ENCODE assay signal across 30 cellular contexts in genomic region chr5:24272735-24273134, GRCh38.
"Had no signal": no experiment of that assay in that cellular context is flagged by ENCODE, and none has a peak within 500 bp of the region (broad histone marks: within the 10 kb centered on the region; RNA-seq: fewer than 3 reads in every experiment).

No MANE protein-coding gene starts in this region.

- H3K9me3 ChIP-seq: gastroesophageal sphincter, pancreas, psoas muscle, testis, vagina had no signal

- H3K27ac ChIP-seq: brain microvascular endothelial cell, gastroesophageal sphincter, pancreas, psoas muscle, testis, vagina, WERI-Rb-1 had no signal

- DNase-seq: activated CD4-positive, alpha-beta memory T cell treated with anti-CD3 and anti-CD28 coated beads, Interleukin-2, amount 10 ng/mL, durations not matched to agents 7 days and 5 days; activated CD4-positive, alpha-beta T cell treated with anti-CD3 and anti-CD28 coated beads for 1 hour; activated CD4-positive, alpha-beta T cell treated with anti-CD3 and anti-CD28 coated beads, Interleukin-2, amount 10 ng/mL, durations not matched to agents 7 days and 5 days; activated naive CD4-positive, alpha-beta T cell treated with Interleukin-2 at 50 U/mL for 16 hours; activated T-cell treated with anti-CD3 and anti-CD28 coated beads, Interleukin-2, amount 50 U/mL, for 48 hours; amniotic stem cell; brain microvascular endothelial cell; cortex of kidney; head of caudate nucleus; hippocampal formation; kidney; left colon; mammary epithelial cell; nephron progenitor cell; pancreas; psoas muscle; stimulated activated CD4-positive, alpha-beta T cell treated with anti-CD3 and anti-CD28 coated beads, Interleukin-1b, Interleukin-23, amount 100 ng/mL, for 48 hours; stimulated activated CD4-positive, alpha-beta T cell treated with anti-CD3 and anti-CD28 coated beads, Interleukin-4, amount 100 ng/mL, for 4 hours; stimulated activated CD8-positive, alpha-beta memory T cell treated with anti-CD3 and anti-CD28 coated beads, Interleukin-4, amount 100 ng/mL, for 48 hours; stimulated activated naive B cell treated with anti-CD40 and anti-IgM and Interleukin-4, amounts not matched to agents 10 μg/mL and 1 μg/mL and 100 μg/mL, for 72 hours; T1000; testis; trophoblast cell; WERI-Rb-1 had no signal

- ATAC-seq: gastroesophageal sphincter; left colon; pancreas; psoas muscle; stimulated activated naive B cell treated with anti-CD40 and anti-IgM and Interleukin-4, amounts not matched to agents 10 μg/mL and 1 μg/mL and 100 μg/mL, for 72 hours had no signal

- H3K36me3 ChIP-seq: brain microvascular endothelial cell, gastroesophageal sphincter, pancreas, vagina, WERI-Rb-1 had no signal

- H3K27me3 ChIP-seq: brain microvascular endothelial cell, gastroesophageal sphincter, pancreas, testis, vagina had no signal

- H3K4me1 ChIP-seq: gastroesophageal sphincter, pancreas, psoas muscle, testis, vagina had no signal

- H3K4me1 Mint-ChIP-seq: activated CD4-positive, alpha-beta memory T cell treated with anti-CD3 and anti-CD28 coated beads, Interleukin-2, amount 10 ng/mL, durations not matched to agents 7 days and 5 days; activated CD4-positive, alpha-beta T cell treated with anti-CD3 and anti-CD28 coated beads, Interleukin-2, amount 10 ng/mL, durations not matched to agents 7 days and 5 days; nephron progenitor cell; stimulated activated naive B cell treated with anti-CD40 and anti-IgM and Interleukin-4, amounts not matched to agents 10 μg/mL and 1 μg/mL and 100 μg/mL, for 72 hours had no signal

- H3K9me3 Mint-ChIP-seq: nephron progenitor cell; stimulated activated naive B cell treated with anti-CD40 and anti-IgM and Interleukin-4, amounts not matched to agents 10 μg/mL and 1 μg/mL and 100 μg/mL, for 72 hours had no signal

- H3K36me3 Mint-ChIP-seq: activated naive CD8-positive, alpha-beta T cell; stimulated activated naive B cell treated with anti-CD40 and anti-IgM and Interleukin-4, amounts not matched to agents 10 μg/mL and 1 μg/mL and 100 μg/mL, for 72 hours had no signal

- H3K27me3 Mint-ChIP-seq: activated CD4-positive, alpha-beta memory T cell treated with anti-CD3 and anti-CD28 coated beads, Interleukin-2, amount 10 ng/mL, durations not matched to agents 7 days and 5 days; activated CD4-positive, alpha-beta T cell treated with anti-CD3 and anti-CD28 coated beads, Interleukin-2, amount 10 ng/mL, durations not matched to agents 7 days and 5 days; activated naive CD8-positive, alpha-beta T cell; stimulated activated naive B cell treated with anti-CD40 and anti-IgM and Interleukin-4, amounts not matched to agents 10 μg/mL and 1 μg/mL and 100 μg/mL, for 72 hours had no signal

- H3K4me3 Mint-ChIP-seq: activated CD4-positive, alpha-beta memory T cell treated with anti-CD3 and anti-CD28 coated beads, Interleukin-2, amount 10 ng/mL, durations not matched to agents 7 days and 5 days; activated CD4-positive, alpha-beta T cell treated with anti-CD3 and anti-CD28 coated beads, Interleukin-2, amount 10 ng/mL, durations not matched to agents 7 days and 5 days; activated naive CD8-positive, alpha-beta T cell; nephron progenitor cell; stimulated activated naive B cell treated with anti-CD40 and anti-IgM and Interleukin-4, amounts not matched to agents 10 μg/mL and 1 μg/mL and 100 μg/mL, for 72 hours; T-helper 1 cell treated with Interleukin-12 subunit alpha and Interleukin-12 subunit beta and Interleukin-4 antibody, amounts not matched to agents 30 μg/mL and 1 μg/mL, for 36 hours had no signal

- H3K4me3 ChIP-seq: gastroesophageal sphincter, pancreas, psoas muscle, smooth muscle cell, testis, vagina had no signal

- H3K27ac Mint-ChIP-seq: activated CD4-positive, alpha-beta memory T cell treated with anti-CD3 and anti-CD28 coated beads, Interleukin-2, amount 10 ng/mL, durations not matched to agents 7 days and 5 days; activated CD4-positive, alpha-beta T cell treated with anti-CD3 and anti-CD28 coated beads, Interleukin-2, amount 10 ng/mL, durations not matched to agents 7 days and 5 days; activated naive CD8-positive, alpha-beta T cell; activated T-helper 2 cell treated with anti-CD3 and anti-CD28 coated beads, Interferon-gamma antibody, Interleukin-2, Interleukin-4, amounts not matched to agents 10 μg/mL and 5 μg/mL and 100 μg/mL, durations not matched to agents 14 hours and 24 hours and 36 hours; stimulated activated naive B cell treated with anti-CD40 and anti-IgM and Interleukin-4, amounts not matched to agents 10 μg/mL and 1 μg/mL and 100 μg/mL, for 72 hours; T-helper 1 cell treated with Interleukin-12 subunit alpha and Interleukin-12 subunit beta and Interleukin-4 antibody, amounts not matched to agents 30 μg/mL and 1 μg/mL, for 36 hours had no signal
